ENCODE assay signal across 20 cellular contexts in genomic region chr9:110797611-110798010, GRCh38.
DNase-seq lines count a peak whose midpoint lies in the region; ATAC-seq and TF ChIP-seq lines count a peak whose summit lies in the region.
"Had no signal": no experiment of that assay in that cellular context is flagged by ENCODE, and none has a peak within 500 bp of the region (broad histone marks: within the 10 kb centered on the region; RNA-seq: fewer than 3 reads in every experiment).

No MANE protein-coding gene starts in this region.

- DNase-seq in HCEC 1CT (peak; percentile 95), SK-N-SH (no peak), fibroblast of gingiva (ENCODE audit: low read depth) (peak; percentile 76), NCI-H774 (lab: John Stamatoyannopoulos, UW) (no peak)
- DNase-seq in stimulated activated CD4-positive, alpha-beta T cell treated with anti-CD3 and anti-CD28 coated beads, Interleukin-4, amount 100 ng/mL, for 24 hours: no peak
- DNase-seq: activated CD4-positive, CD25-positive, alpha-beta regulatory T cell; activated CD8-positive, alpha-beta memory T cell treated with anti-CD3 and anti-CD28 coated beads for 24 hours; DMS79 treated with DMSO at 0.1 percent for 48 hours; glutamatergic neuron; H7; lower lobe of right lung; NCI-H187 treated with DMSO at 0.1 percent for 48 hours; NCI-H446; posterior cingulate gyrus; SHP77; spleen; tibial artery had no signal

- 40% methylated on average over 2 of the region's 2 CpGs for WGBS in SK-N-SH (ENCODE audit: low lambda C conversion rate)

- H3K4me3 ChIP-seq in SK-N-SH (ENCODE audit: low read depth in 2 of 2, low read length in 1 of 2): no peak overlapping the region
- H3K4me3 ChIP-seq in skeletal muscle satellite cell (ENCODE audit: low read length): no peak overlapping the region
- H3K4me3 ChIP-seq: lower lobe of right lung, spleen, tibial artery had no signal

- no peak overlapping the region for H3K9ac ChIP-seq in SK-N-SH
- H3K9ac ChIP-seq in skeletal muscle satellite cell (ENCODE audit: low read depth, low read length): peak overlapping the region; percentile 46

- H3K36me3 ChIP-seq in SK-N-SH (replicated peaks in 1 of 2; ENCODE audit: control insufficient read depth in 1 of 2, insufficient read depth in 2 of 2, low read length in 1 of 2): no peaks in the 10 kb centered on the region
- H3K36me3 ChIP-seq in skeletal muscle satellite cell (ENCODE audit: insufficient read depth, low read length): peaks cover 3% of the 10 kb centered on the region
- H3K36me3 ChIP-seq: lower lobe of right lung, spleen, tibial artery had no signal

- no peak for TF ChIP-seq RAD21 in SK-N-SH (IDR thresholded peaks at IDR 0.05; ENCODE audit: low read length)

- no peaks in the 10 kb centered on the region for H3K79me2 ChIP-seq in SK-N-SH (ENCODE audit: insufficient read depth)

- POLR2A ChIA-PET in SK-N-SH (lab: Yijun Ruan, JAX): no interaction called here

- CTCF ChIA-PET in SK-N-SH (lab: Yijun Ruan, JAX): no interaction called here

- no peaks in the 10 kb centered on the region for H3K4me1 ChIP-seq in SK-N-SH (ENCODE audit: control insufficient read depth in 1 of 2, insufficient read depth in 2 of 2, low read depth in 1 of 2, low read length in 1 of 2)
- H3K4me1 ChIP-seq in skeletal muscle satellite cell (ENCODE audit: control insufficient read depth, insufficient read depth, low read length): peaks cover 44% of the 10 kb centered on the region
- H3K4me1 ChIP-seq: lower lobe of right lung had no signal

- H3K4me2 ChIP-seq in SK-N-SH (0 out of 2 replicates have a peak overlapping the region, but pooled peaks have one; percentile 5), skeletal muscle satellite cell (ENCODE audit: low read length) (peak overlapping the region; percentile 16)

- peak in 1 of 2 experiments; percentile 60; a peak in 1 of 4 replicates for TF ChIP-seq EP300 in SK-N-SH (IDR thresholded peaks at IDR 0.05; ENCODE audit: borderline replicate concordance in 1 of 2, low read depth in 1 of 2, low read length in 1 of 2)

- H3K9me2 ChIP-seq in SK-N-SH: no peaks in the 10 kb centered on the region

- H3F3A ChIP-seq in SK-N-SH (replicated peaks; ENCODE audit: insufficient read depth): peaks cover 5% of the 10 kb centered on the region

- H3K27me3 ChIP-seq in SK-N-SH (ENCODE audit: insufficient read depth) (no peaks in the 10 kb centered on the region), skeletal muscle satellite cell (ENCODE audit: control insufficient read depth, insufficient read depth, low read length) (no peaks in the 10 kb centered on the region)
- H3K27me3 ChIP-seq: spleen, tibial artery had no signal

- no peak for ATAC-seq in HG03039 (IDR thresholded peaks at IDR 0.05; ENCODE audit: unreplicated experiment)
- ATAC-seq: lower lobe of right lung; stimulated activated memory B cell treated with anti-CD40 and anti-IgM and Interleukin-4, amounts not matched to agents 10 μg/mL and 1 μg/mL and 100 μg/mL, for 72 hours had no signal

- no peaks in the 10 kb centered on the region for H3K9me3 ChIP-seq in SK-N-SH
- no peaks in the 10 kb centered on the region for H3K9me3 ChIP-seq in skeletal muscle satellite cell (replicated peaks; ENCODE audit: low read length)
- H3K9me3 ChIP-seq: lower lobe of right lung, spleen, tibial artery had no signal

- H2AFZ ChIP-seq in SK-N-SH (ENCODE audit: low read depth): no peak overlapping the region

- TF ChIP-seq CTCF in SK-N-SH (IDR thresholded peaks at IDR 0.05): no peak

- H3K27ac ChIP-seq in SK-N-SH (ENCODE audit: low read depth in 2 of 2, low read length in 1 of 2): peak overlapping the region in 1 of 2 experiments; percentile 30; a peak in 1 of 4 replicates
- H3K27ac ChIP-seq: lower lobe of right lung, spleen, tibial artery had no signal

- H4K20me1 ChIP-seq in SK-N-SH (ENCODE audit: insufficient read depth): no peaks in the 10 kb centered on the region

TF ChIP-seq in SK-N-SH, 30 proteins besides CTCF, POLR2A, EP300 and RAD21:
- TF ChIP-seq FOSL2 (IDR thresholded peaks at IDR 0.05; ENCODE audit: borderline replicate concordance, low read depth) (peak; percentile 40; the same call in 1 of the 2 replicates), TCF12 (IDR thresholded peaks at IDR 0.05) (peak; percentile 52), RXRA (IDR thresholded peaks at IDR 0.05; ENCODE audit: borderline replicate concordance, low read depth) (no peak), POLR2AphosphoS5 (IDR thresholded peaks at IDR 0.05; ENCODE audit: low read depth, low read length) (no peak), JUND (IDR thresholded peaks at IDR 0.05) (peak; percentile 48), TEAD4 (IDR thresholded peaks at IDR 0.05; ENCODE audit: borderline replicate concordance, insufficient read depth) (peak; percentile 28; the same call in 1 of the 2 replicates)
TF ChIP-seq in SK-N-SH: peak in this region for 4.

Comparison
In these comparisons a context has a peak if more than half of its experiments do, and no peak if none do; other contexts are left out.
1. DNase-seq: peak in HCEC 1CT (single experiment) and fibroblast of gingiva (single experiment); none in SK-N-SH (single experiment), stimulated activated CD4-positive, alpha-beta T cell treated with anti-CD3 and anti-CD28 coated beads, Interleukin-4, amount 100 ng/mL, for 24 hours (single experiment) and NCI-H774 (single experiment).